16 cellular contexts compared by ENCODE assay signal in the genomic region with DNA sequence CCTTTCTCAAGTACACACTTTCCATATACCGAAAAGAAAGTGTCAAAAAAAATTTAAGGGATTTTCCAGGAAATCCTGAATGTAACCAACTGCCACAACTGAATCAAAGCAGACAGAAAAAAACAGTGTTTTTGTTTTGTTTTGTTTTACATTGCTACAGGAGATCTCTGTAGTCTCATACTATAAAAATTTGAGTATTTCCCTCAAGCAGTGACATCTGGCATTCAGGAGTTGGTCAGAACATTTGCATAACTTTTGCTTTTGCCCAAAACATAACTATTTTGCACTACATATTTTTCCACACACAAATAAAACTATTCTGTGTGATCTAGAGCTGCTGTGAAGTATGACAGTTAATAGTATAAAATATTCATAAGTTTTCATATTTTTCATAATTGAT.
"Had no signal": no experiment of that assay in that cellular context is flagged by ENCODE, and none has a peak within 500 bp of the region (broad histone marks: within the 10 kb centered on the region; RNA-seq: fewer than 3 reads in every experiment).

No MANE protein-coding gene starts in this region.

- H3K4me3 Mint-ChIP-seq: activated naive CD8-positive, alpha-beta T cell; activated T-cell treated with anti-CD3 and anti-CD28 coated beads, Interleukin-2, amount 50 U/mL, for 24 hours; natural killer cell treated with Interleukin-12 subunit alpha and Interleukin-12 subunit beta and Interleukin-15 and Interleukin-18, amount 100 ng/mL, for 72 hours; stimulated activated effector memory CD8-positive, alpha-beta T cell treated with anti-CD3 and anti-CD28 coated beads, Interleukin-12 subunit alpha, Interleukin-12 subunit beta, amount 100 ng/mL, for 72 hours had no signal

- H3K9me3 Mint-ChIP-seq: activated T-cell treated with anti-CD3 and anti-CD28 coated beads, Interleukin-2, amount 50 U/mL, for 24 hours; natural killer cell treated with Interleukin-12 subunit alpha and Interleukin-12 subunit beta and Interleukin-15 and Interleukin-18, amount 100 ng/mL, for 72 hours; stimulated activated effector memory CD8-positive, alpha-beta T cell treated with anti-CD3 and anti-CD28 coated beads, Interleukin-12 subunit alpha, Interleukin-12 subunit beta, amount 100 ng/mL, for 72 hours had no signal

- H3K4me1 Mint-ChIP-seq: stimulated activated effector memory CD8-positive, alpha-beta T cell treated with anti-CD3 and anti-CD28 coated beads, Interleukin-12 subunit alpha, Interleukin-12 subunit beta, amount 100 ng/mL, for 72 hours had no signal

- DNase-seq: activated gamma-delta T cell; activated T-cell treated with anti-CD3 and anti-CD28 coated beads, Interleukin-2, amount 50 U/mL, for 24 hours; aorta; colonic mucosa; effector memory CD4-positive, alpha-beta T cell; glutamatergic neuron; mammary epithelial cell; mucosa of descending colon; nucleus accumbens; right cardiac atrium; SW 1271 had no signal

- H3K27me3 Mint-ChIP-seq: activated naive CD8-positive, alpha-beta T cell; activated T-cell treated with anti-CD3 and anti-CD28 coated beads, Interleukin-2, amount 50 U/mL, for 24 hours; natural killer cell treated with Interleukin-12 subunit alpha and Interleukin-12 subunit beta and Interleukin-15 and Interleukin-18, amount 100 ng/mL, for 72 hours; progenitor cell of endocrine pancreas had no signal

- H3K36me3 Mint-ChIP-seq: activated naive CD8-positive, alpha-beta T cell; natural killer cell treated with Interleukin-12 subunit alpha and Interleukin-12 subunit beta and Interleukin-15 and Interleukin-18, amount 100 ng/mL, for 72 hours; stimulated activated effector memory CD8-positive, alpha-beta T cell treated with anti-CD3 and anti-CD28 coated beads, Interleukin-12 subunit alpha, Interleukin-12 subunit beta, amount 100 ng/mL, for 72 hours had no signal

- ATAC-seq: activated CD4-positive, CD25-positive, alpha-beta regulatory T cell treated with anti-CD3 and anti-CD28 coated beads, Interleukin-2, amount 50 U/mL, for 24 hours; mucosa of descending colon; natural killer cell treated with Interleukin-12 subunit alpha and Interleukin-12 subunit beta and Interleukin-15 and Interleukin-18, amount 100 ng/mL, for 72 hours; right cardiac atrium; stimulated activated effector memory CD8-positive, alpha-beta T cell treated with anti-CD3 and anti-CD28 coated beads, Interleukin-12 subunit alpha, Interleukin-12 subunit beta, amount 100 ng/mL, for 72 hours had no signal

- H3K27ac Mint-ChIP-seq: activated naive CD8-positive, alpha-beta T cell; activated T-cell treated with anti-CD3 and anti-CD28 coated beads, Interleukin-2, amount 50 U/mL, for 24 hours; natural killer cell treated with Interleukin-12 subunit alpha and Interleukin-12 subunit beta and Interleukin-15 and Interleukin-18, amount 100 ng/mL, for 72 hours; progenitor cell of endocrine pancreas; stimulated activated effector memory CD8-positive, alpha-beta T cell treated with anti-CD3 and anti-CD28 coated beads, Interleukin-12 subunit alpha, Interleukin-12 subunit beta, amount 100 ng/mL, for 72 hours had no signal
